ENCODE assay signal across 19 cellular contexts in the genomic region with DNA sequence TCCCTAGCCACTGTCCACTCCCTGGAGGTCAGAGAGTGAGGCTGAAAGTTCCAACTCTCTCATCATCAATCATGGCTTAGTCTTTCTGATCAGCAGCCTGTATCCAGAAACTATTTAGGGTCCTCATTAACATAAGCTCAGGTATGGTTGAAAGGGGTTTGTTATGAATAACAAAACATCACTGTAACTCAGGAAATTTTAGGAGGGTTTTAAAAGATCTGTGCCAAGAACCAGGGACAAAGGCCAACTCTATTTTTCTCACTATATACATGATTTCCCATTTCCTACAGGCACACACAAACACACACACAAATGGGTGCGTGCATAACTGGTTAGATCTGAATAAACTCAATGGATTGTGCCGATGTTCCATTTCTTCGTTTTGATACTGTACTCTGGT. TPM values are rescaled to one million over a fixed set of nuclear protein-coding genes. Genes with fewer than 3 reads are reported as not detected.
DNase-seq lines count a peak whose midpoint lies in the region; ATAC-seq, FAIRE-seq and TF ChIP-seq lines count a peak whose summit lies in the region.
"Had no signal": no experiment of that assay in that cellular context is flagged by ENCODE, and none has a peak within 500 bp of the region (broad histone marks: within the 10 kb centered on the region; RNA-seq: fewer than 3 reads in every experiment).

No MANE protein-coding gene starts in this region.

- CTCF ChIA-PET in CD8-positive, alpha-beta T cell (lab: Charles Lee) = interaction anchor here (1.5 to 14.2 kb wide), 5 partner anchors 16 to 86 kb away, joined by 3 to 328 read pairs (median 5); a partner anchor contains a TSS

- intact Hi-C loops in CD8-positive, alpha-beta T cell (cut with DNase I, micrococcal nuclease) = no loop called here
- intact Hi-C loops in sigmoid colon (cut with DNase I) = no loop called here

- H3K4me3 ChIP-seq in CD8-positive, alpha-beta T cell (ENCODE audit: low read depth, low read length) = no peak overlapping the region
- no peak overlapping the region for H3K4me3 ChIP-seq in astrocyte (ENCODE audit: insufficient read depth, low read depth, low read length)
- no peak overlapping the region for H3K4me3 ChIP-seq in sigmoid colon
- H3K4me3 ChIP-seq: GM12878, GM23248 had no signal

- no peaks in the 10 kb centered on the region for H3K27me3 ChIP-seq in CD8-positive, alpha-beta T cell (ENCODE audit: insufficient read depth, low read length)
- no peaks in the 10 kb centered on the region for H3K27me3 ChIP-seq in astrocyte (ENCODE audit: insufficient read depth, low read length)
- no peaks in the 10 kb centered on the region for H3K27me3 ChIP-seq in sigmoid colon

- no peak overlapping the region for H2AFZ ChIP-seq in astrocyte (ENCODE audit: low read depth, low read length)

- no peak for DNase-seq in activated naive CD4-positive, alpha-beta T cell (lab: John Stamatoyannopoulos, UW)
- no peak for DNase-seq in CD8-positive, alpha-beta T cell
- DNase-seq in astrocyte (ENCODE audit: low read depth) = no peak
- peak; percentile 6 for DNase-seq in sigmoid colon
- DNase-seq in NCI-H69 (lab: John Stamatoyannopoulos, UW) = no peak
- no peak for DNase-seq in GM20000 (ENCODE audit: low spot score)
- DNase-seq: C1 segment of cervical spinal cord; CD8-positive, alpha-beta memory T cell; DMS 273 treated with DMSO at 0.1 percent for 48 hours; DMS79; EL; GDM1; GM23248; H9; HFFc6 had no signal

- H3K4me1 Mint-ChIP-seq in activated naive CD4-positive, alpha-beta T cell treated with anti-CD3 and anti-CD28 coated beads, Interleukin-2, amount 50 U/mL, for 24 hours = peaks cover 34% of the 10 kb centered on the region
- peaks cover 34% of the 10 kb centered on the region for H3K4me1 Mint-ChIP-seq in CD8-positive, alpha-beta T cell (ENCODE audit: low read depth)
- peaks cover 21% of the 10 kb centered on the region for H3K4me1 Mint-ChIP-seq in astrocyte (ENCODE audit: low read depth, unreplicated experiment)

- H3K36me3 ChIP-seq in CD8-positive, alpha-beta T cell (ENCODE audit: insufficient read depth, low read length) = no peaks in the 10 kb centered on the region
- H3K36me3 ChIP-seq in astrocyte (ENCODE audit: insufficient read depth, low read length) (no peaks in the 10 kb centered on the region), sigmoid colon (no peaks in the 10 kb centered on the region)

- H3K9ac ChIP-seq in astrocyte (ENCODE audit: low read length) = no peak overlapping the region
- H3K9ac ChIP-seq: GM23248 had no signal

- H3K4me1 ChIP-seq in CD8-positive, alpha-beta T cell (ENCODE audit: insufficient read depth, low read length) = peaks cover 30% of the 10 kb centered on the region
- H3K4me1 ChIP-seq in astrocyte (ENCODE audit: insufficient read depth, low read length) = peaks cover 17% of the 10 kb centered on the region
- peaks cover 0 to 19% (median 14%) of the 10 kb centered on the region in 4 donors for H3K4me1 ChIP-seq in sigmoid colon

- no peak overlapping the region for H3K4me2 ChIP-seq in astrocyte (ENCODE audit: low read length)

- no peaks in the 10 kb centered on the region for H3K9me3 Mint-ChIP-seq in activated naive CD4-positive, alpha-beta T cell treated with anti-CD3 and anti-CD28 coated beads, Interleukin-2, amount 50 U/mL, for 24 hours
- no peaks in the 10 kb centered on the region for H3K9me3 Mint-ChIP-seq in CD8-positive, alpha-beta T cell
- no peaks in the 10 kb centered on the region for H3K9me3 Mint-ChIP-seq in astrocyte (ENCODE audit: unreplicated experiment)
- H3K9me3 Mint-ChIP-seq: CD8-positive, alpha-beta memory T cell; H9; HFFc6 had no signal

- H3K79me2 ChIP-seq in astrocyte (ENCODE audit: insufficient read depth, low read length) = no peaks in the 10 kb centered on the region

- H3K27ac Mint-ChIP-seq in activated naive CD4-positive, alpha-beta T cell treated with anti-CD3 and anti-CD28 coated beads, Interleukin-2, amount 50 U/mL, for 24 hours = peak overlapping the region; percentile 20
- peak overlapping the region; percentile 30 for H3K27ac Mint-ChIP-seq in CD8-positive, alpha-beta T cell
- H3K27ac Mint-ChIP-seq in astrocyte (ENCODE audit: unreplicated experiment) = peak overlapping the region; percentile 64
- H3K27ac Mint-ChIP-seq: CD8-positive, alpha-beta memory T cell; H9; HFFc6 had no signal

- POLR2A ChIA-PET in CD8-positive, alpha-beta T cell (lab: Charles Lee) = no interaction called here

- no peak for TF ChIP-seq EP300 in sigmoid colon (IDR thresholded peaks at IDR 0.05)

- ATAC-seq in CD8-positive, alpha-beta T cell = no peak
- ATAC-seq: GM12878, HCT116 had no signal

- no peaks in the 10 kb centered on the region for H3K36me3 Mint-ChIP-seq in activated naive CD4-positive, alpha-beta T cell treated with anti-CD3 and anti-CD28 coated beads, Interleukin-2, amount 50 U/mL, for 24 hours
- H3K36me3 Mint-ChIP-seq in CD8-positive, alpha-beta T cell = no peaks in the 10 kb centered on the region
- H3K36me3 Mint-ChIP-seq in astrocyte (ENCODE audit: low read depth, unreplicated experiment) = no peaks in the 10 kb centered on the region
- H3K36me3 Mint-ChIP-seq: CD8-positive, alpha-beta memory T cell had no signal

- TF ChIP-seq CTCF in CD8-positive, alpha-beta T cell (IDR thresholded peaks at IDR 0.05) = no peak
- TF ChIP-seq CTCF in astrocyte (IDR thresholded peaks at IDR 0.05; ENCODE audit: insufficient read depth, low read depth, low read length) (no peak), sigmoid colon (IDR thresholded peaks at IDR 0.05) (no peak), GM20000 (IDR thresholded peaks at IDR 0.05; ENCODE audit: extremely low read depth, missing control alignments) (no peak)

- no peaks in the 10 kb centered on the region for H3K27me3 Mint-ChIP-seq in activated naive CD4-positive, alpha-beta T cell treated with anti-CD3 and anti-CD28 coated beads, Interleukin-2, amount 50 U/mL, for 24 hours
- H3K27me3 Mint-ChIP-seq in CD8-positive, alpha-beta T cell (ENCODE audit: low read depth) = peaks cover 3% of the 10 kb centered on the region
- H3K27me3 Mint-ChIP-seq in astrocyte (ENCODE audit: low read depth, unreplicated experiment) = peaks cover 3% of the 10 kb centered on the region

- H3K9me3 ChIP-seq in CD8-positive, alpha-beta T cell (ENCODE audit: low read length) = no peaks in the 10 kb centered on the region
- no peaks in the 10 kb centered on the region for H3K9me3 ChIP-seq in astrocyte (ENCODE audit: insufficient read depth, low read depth, low read length)
- no peaks in the 10 kb centered on the region for H3K9me3 ChIP-seq in sigmoid colon

- no peaks in the 10 kb centered on the region for H4K20me1 ChIP-seq in astrocyte (ENCODE audit: insufficient read depth, low read length)

- no peak overlapping the region for H3K4me3 Mint-ChIP-seq in activated naive CD4-positive, alpha-beta T cell treated with anti-CD3 and anti-CD28 coated beads, Interleukin-2, amount 50 U/mL, for 24 hours
- H3K4me3 Mint-ChIP-seq in CD8-positive, alpha-beta T cell = no peak overlapping the region
- no peak overlapping the region for H3K4me3 Mint-ChIP-seq in astrocyte (ENCODE audit: unreplicated experiment)
- H3K4me3 Mint-ChIP-seq: CD8-positive, alpha-beta memory T cell; HFFc6 had no signal

- H3K27ac ChIP-seq in CD8-positive, alpha-beta T cell (ENCODE audit: low read depth, low read length) = no peak overlapping the region
- H3K27ac ChIP-seq in astrocyte (ENCODE audit: low read depth, low read length) (no peak overlapping the region), sigmoid colon (no peak overlapping the region)
- H3K27ac ChIP-seq: GM23248 had no signal

- TF ChIP-seq POLR2A in sigmoid colon (IDR thresholded peaks at IDR 0.05) = no peak

- no peak for FAIRE-seq in astrocyte (lab: Jason Lieb, UNC)
- FAIRE-seq: D721Med, GM12878 had no signal

- 94 to 98% methylated on average over 3 of the region's 3 CpGs for WGBS in sigmoid colon, 2 donors

RNA-seq across cellular contexts. Expression of a gene that starts 23.6 kb away (rescaled TPM):
- total RNA-seq in CD8-positive, alpha-beta T cell = 1 to 10 TPM; 2.5 to 4.8 TPM
- total RNA-seq in astrocyte = 12.4 and 16.6 TPM in 2 replicates
- total RNA-seq in sigmoid colon = 10 to 100 TPM in 3 of 4 donors, 1 to 10 TPM in 1; 10.0 to 17.8 (median 13.8) TPM
- 10 to 100 TPM in 1 of 3 donors, 1 to 10 TPM in 2; 3.5 to 18.5 (median 4.2) TPM for polyA plus RNA-seq in sigmoid colon

RNA-seq across cellular contexts. Expression of a gene that starts 26.1 kb away (rescaled TPM):
- total RNA-seq in CD8-positive, alpha-beta T cell = 10 to 100 TPM; 29.2 to 29.6 TPM
- total RNA-seq in astrocyte (116 and 119 TPM in 2 replicates), sigmoid colon (100 to 1,000 TPM in 1 of 4 donors, 10 to 100 TPM in 3; 43.3 to 129 (median 60.0) TPM)
- 10 to 100 TPM in 1 of 3 donors, 1 to 10 TPM in 2; 9.6 to 36.4 (median 9.7) TPM for polyA plus RNA-seq in sigmoid colon

RNA-seq across cellular contexts. Expression of a gene that starts 42.2 kb away (rescaled TPM):
- total RNA-seq in CD8-positive, alpha-beta T cell = 1 to 10 TPM; 1.1 to 2.2 TPM
- total RNA-seq in astrocyte = 280 and 384 TPM in 2 replicates
- total RNA-seq in sigmoid colon = 10 to 100 TPM in 3 of 4 donors, 1 to 10 TPM in 1; 7.6 to 27.7 (median 14.6) TPM
- polyA plus RNA-seq in sigmoid colon = 1 to 10 TPM in 2 of 3 donors, not detected in 1; 3.0 to 7.4 TPM
